ENCODE assay signal across 26 cellular contexts in genomic region chr14:48580692-48581091, GRCh38.
"Had no signal": no experiment of that assay in that cellular context is flagged by ENCODE, and none has a peak within 500 bp of the region (broad histone marks: within the 10 kb centered on the region; RNA-seq: fewer than 3 reads in every experiment).

No MANE protein-coding gene starts in this region.

- H3K9me3 ChIP-seq: ascending aorta, body of pancreas, SJSA1 had no signal

- H3K36me3 Mint-ChIP-seq: activated naive CD4-positive, alpha-beta T cell treated with anti-CD3 and anti-CD28 coated beads, Interleukin-2, amount 50 U/mL, for 72 hours had no signal

- H3K36me3 ChIP-seq: ascending aorta, SJSA1 had no signal

- DNase-seq: activated CD4-positive, alpha-beta T cell treated with anti-CD3 and anti-CD28 coated beads for 48 hours; activated CD4-positive, alpha-beta T cell treated with anti-CD3 and anti-CD28 coated beads, Interleukin-2, amount 50 U/mL, for 4 hours; activated CD4-positive, CD25-positive, alpha-beta regulatory T cell treated with anti-CD3 and anti-CD28 coated beads, Interleukin-2, amount 50 U/mL, for 72 hours; activated CD8-positive, alpha-beta T cell treated with anti-CD3 and anti-CD28 coated beads, Interleukin-2, amount 10 ng/mL, durations not matched to agents 7 days and 5 days; activated effector memory CD4-positive, alpha-beta T cell treated with Interleukin-2 at 50 U/mL for 16 hours; activated naive CD4-positive, alpha-beta T cell treated with Interleukin-2 at 50 U/mL for 16 hours; activated naive CD8-positive, alpha-beta T cell treated with anti-CD3 and anti-CD28 coated beads, Interleukin-2, amount 50 U/mL, for 24 hours; activated T-cell treated with anti-CD3 and anti-CD28 coated beads, Interleukin-2, amount 50 U/mL, for 24 hours; amniotic stem cell; body of pancreas; Karpas-422; NCI-H1105 treated with DMSO at 0.1 percent for 48 hours; NCI-H1930; NCI-H2107; NCI-H2171 treated with DMSO at 0.1 percent for 48 hours; NCI-H345; NCI-H510A treated with DMSO at 0.1 percent for 48 hours; NCI-H774; SHP77 had no signal

- H3K27me3 ChIP-seq: ascending aorta, body of pancreas, SJSA1 had no signal

- H3K27ac ChIP-seq: ascending aorta, body of pancreas, SJSA1 had no signal

- ATAC-seq: activated CD8-positive, alpha-beta T cell treated with anti-CD3 and anti-CD28 coated beads, Interleukin-2, amount 10 ng/mL, durations not matched to agents 7 days and 5 days; activated naive CD4-positive, alpha-beta T cell treated with anti-CD3 and anti-CD28 coated beads, Interleukin-2, amount 50 U/mL, for 72 hours; activated naive CD8-positive, alpha-beta T cell treated with anti-CD3 and anti-CD28 coated beads, Interleukin-2, amount 50 U/mL, for 24 hours; body of pancreas; SK-N-SH treated with all-trans-retinoic acid at 6 μM for 48 hours had no signal

- H3K27me3 Mint-ChIP-seq: activated naive CD8-positive, alpha-beta T cell treated with anti-CD3 and anti-CD28 coated beads, Interleukin-2, amount 50 U/mL, for 24 hours; activated T-cell treated with anti-CD3 and anti-CD28 coated beads, Interleukin-2, amount 50 U/mL, for 24 hours; central memory CD8-positive, alpha-beta T cell had no signal

- H3K9me3 Mint-ChIP-seq: activated naive CD8-positive, alpha-beta T cell treated with anti-CD3 and anti-CD28 coated beads, Interleukin-2, amount 50 U/mL, for 24 hours; activated T-cell treated with anti-CD3 and anti-CD28 coated beads, Interleukin-2, amount 50 U/mL, for 24 hours; T-helper 1 cell treated with Interleukin-12 subunit alpha and Interleukin-12 subunit beta and Interleukin-4 antibody, amounts not matched to agents 30 μg/mL and 1 μg/mL, for 36 hours had no signal

- H3K4me3 Mint-ChIP-seq: activated CD8-positive, alpha-beta T cell treated with anti-CD3 and anti-CD28 coated beads, Interleukin-2, amount 10 ng/mL, durations not matched to agents 7 days and 5 days; activated naive CD8-positive, alpha-beta T cell treated with anti-CD3 and anti-CD28 coated beads, Interleukin-2, amount 50 U/mL, for 24 hours; activated T-cell treated with anti-CD3 and anti-CD28 coated beads, Interleukin-2, amount 50 U/mL, for 24 hours; activated T-helper 1 cell treated with anti-CD3 and anti-CD28 coated beads, Interleukin-12 subunit alpha, Interleukin-12 subunit beta, Interleukin-2, Interleukin-4 antibody, amounts not matched to agents 30 ng/mL and 10 ng/mL and 1 ng/mL, durations not matched to agents 14 hours and 24 hours and 36 hours; central memory CD8-positive, alpha-beta T cell; T-helper 1 cell treated with Interleukin-12 subunit alpha and Interleukin-12 subunit beta and Interleukin-4 antibody, amounts not matched to agents 30 μg/mL and 1 μg/mL, for 36 hours had no signal

- H3K4me3 ChIP-seq: ascending aorta, body of pancreas, SJSA1 had no signal

- H3K27ac Mint-ChIP-seq: activated CD8-positive, alpha-beta T cell treated with anti-CD3 and anti-CD28 coated beads, Interleukin-2, amount 10 ng/mL, durations not matched to agents 7 days and 5 days; activated naive CD4-positive, alpha-beta T cell treated with anti-CD3 and anti-CD28 coated beads, Interleukin-2, amount 50 U/mL, for 72 hours; activated naive CD8-positive, alpha-beta T cell treated with anti-CD3 and anti-CD28 coated beads, Interleukin-2, amount 50 U/mL, for 24 hours; activated T-cell treated with anti-CD3 and anti-CD28 coated beads, Interleukin-2, amount 50 U/mL, for 24 hours; activated T-helper 1 cell treated with anti-CD3 and anti-CD28 coated beads, Interleukin-12 subunit alpha, Interleukin-12 subunit beta, Interleukin-2, Interleukin-4 antibody, amounts not matched to agents 30 ng/mL and 10 ng/mL and 1 ng/mL, durations not matched to agents 14 hours and 24 hours and 36 hours; T-helper 1 cell treated with Interleukin-12 subunit alpha and Interleukin-12 subunit beta and Interleukin-4 antibody, amounts not matched to agents 30 μg/mL and 1 μg/mL, for 36 hours had no signal

- H3K4me1 Mint-ChIP-seq: activated naive CD8-positive, alpha-beta T cell treated with anti-CD3 and anti-CD28 coated beads, Interleukin-2, amount 50 U/mL, for 24 hours; central memory CD8-positive, alpha-beta T cell had no signal

- H3K4me1 ChIP-seq: ascending aorta, body of pancreas, SJSA1 had no signal
